23 cellular contexts compared by ENCODE assay signal in genomic region chr16:49010879-49011278, GRCh38.
"Had no signal": no experiment of that assay in that cellular context is flagged by ENCODE, and none has a peak within 500 bp of the region (broad histone marks: within the 10 kb centered on the region; RNA-seq: fewer than 3 reads in every experiment).

No MANE protein-coding gene starts in this region.

- H3K4me1 Mint-ChIP-seq: mesothelial cell of epicardium had no signal

- ATAC-seq: esophagus mucosa, gastrocnemius medialis, left lung, lower lobe of right lung, mucosa of descending colon had no signal

- H3K27me3 ChIP-seq: colonic mucosa, heart right ventricle had no signal

- H3K9me3 Mint-ChIP-seq: mesothelial cell of epicardium had no signal

- H3K9me3 ChIP-seq: colonic mucosa, esophagus squamous epithelium, gastrocnemius medialis, heart right ventricle, left lung, lower lobe of right lung, mucosa of descending colon had no signal

- H3K4me3 Mint-ChIP-seq: mesothelial cell of epicardium had no signal

- H3K27ac Mint-ChIP-seq: mesothelial cell of epicardium had no signal

- H3K4me3 ChIP-seq: colonic mucosa, dorsolateral prefrontal cortex, esophagus squamous epithelium, gastrocnemius medialis, heart right ventricle, left lung, lower lobe of right lung, mucosa of descending colon had no signal

- H3K36me3 ChIP-seq: colonic mucosa, esophagus squamous epithelium, gastrocnemius medialis, heart right ventricle, left lung, lower lobe of right lung had no signal

- H3K27ac ChIP-seq: colonic mucosa, dorsolateral prefrontal cortex, epithelial cell of prostate, esophagus squamous epithelium, gastrocnemius medialis, left lung, lower lobe of right lung had no signal

- DNase-seq: colonic mucosa; dermis blood vessel endothelial cell; dorsolateral prefrontal cortex; effector CD4-positive, alpha-beta T cell; effector memory CD4-positive, alpha-beta T cell; erythroblast; esophagus squamous epithelium; foreskin fibroblast; foreskin melanocyte; gastrocnemius medialis; glutamatergic neuron; head of caudate nucleus; hippocampal formation; left cardiac atrium; left lung; left ventricle myocardium superior; lower lobe of right lung; mesenchymal stem cell; mucosa of descending colon had no signal

- H3K4me1 ChIP-seq: colonic mucosa, esophagus squamous epithelium, gastrocnemius medialis, left lung, lower lobe of right lung had no signal

- H3K36me3 Mint-ChIP-seq: mesothelial cell of epicardium had no signal
